10 cellular contexts compared by ENCODE assay signal in the genomic region with DNA sequence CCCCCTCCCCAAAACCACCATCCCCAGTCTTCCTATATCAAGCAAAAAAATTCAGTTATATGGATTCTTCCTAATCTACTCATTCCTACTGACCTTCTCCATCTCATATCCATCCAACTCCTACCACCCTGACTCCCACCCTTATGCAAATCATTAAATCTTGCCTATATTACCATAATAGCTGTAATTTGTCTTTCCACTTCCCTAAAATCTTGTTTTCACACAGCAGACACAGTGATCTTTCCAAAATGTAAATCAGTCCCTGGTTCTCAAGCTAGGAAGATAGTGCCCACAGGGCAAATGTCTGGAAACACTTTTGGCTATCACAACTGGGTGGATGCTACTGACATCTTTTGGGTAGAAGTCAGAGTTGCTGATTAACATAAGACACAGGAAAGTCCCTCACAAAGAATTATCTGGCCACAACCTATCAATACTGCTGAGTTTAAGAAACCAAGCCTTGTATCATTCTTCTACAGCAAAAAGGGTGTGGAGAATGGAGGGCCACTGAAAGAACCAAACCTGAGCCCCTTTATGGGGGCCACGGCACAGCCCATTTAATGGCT. TPM values are rescaled to one million over a fixed set of nuclear protein-coding genes. Genes with fewer than 3 reads are reported as not detected.
DNase-seq lines count a peak whose midpoint lies in the region; ATAC-seq, FAIRE-seq and TF ChIP-seq lines count a peak whose summit lies in the region.
"Had no signal": no experiment of that assay in that cellular context is flagged by ENCODE, and none has a peak within 500 bp of the region (broad histone marks: within the 10 kb centered on the region; RNA-seq: fewer than 3 reads in every experiment).

No MANE protein-coding gene starts in this region.

- H3K4me1 ChIP-seq in thymus (ENCODE audit: control insufficient read depth, insufficient read depth, low read length) (peaks cover 20% of the 10 kb centered on the region), Peyer's patch (peaks cover 0 to 16% (median 6%) of the 10 kb centered on the region in 4 donors)

- TF ChIP-seq CTCF in WTC11 (IDR thresholded peaks at IDR 0.05) (no peak), Peyer's patch (IDR thresholded peaks at IDR 0.05) (no peak)

- no peak for DNase-seq in activated naive CD4-positive, alpha-beta T cell treated with anti-CD3 and anti-CD28 coated beads, Interleukin-2, amount 50 U/mL, for 16 hours
- DNase-seq in WTC11 (ENCODE audit: low spot score) (no peak), frontal cortex (ENCODE audit: low spot score in 2 of 2) (no peak), Peyer's patch (no peak), T-helper 9 cell (no peak)
- DNase-seq: uterus had no signal

- POLR2A ChIA-PET in WTC11 (lab: Charles Lee): interaction anchor here (1.3 kb wide), 1 partner anchor 9 kb away, joined by 4 read pairs; a partner anchor contains a TSS

- H3K36me3 Mint-ChIP-seq in activated naive CD4-positive, alpha-beta T cell treated with anti-CD3 and anti-CD28 coated beads, Interleukin-2, amount 50 U/mL, for 24 hours: peaks cover 14% of the 10 kb centered on the region
- peaks cover 28% of the 10 kb centered on the region for H3K36me3 Mint-ChIP-seq in WTC11

- H3K27me3 ChIP-seq in thymus (ENCODE audit: control insufficient read depth, insufficient read depth) (no peaks in the 10 kb centered on the region), Peyer's patch (no peaks in the 10 kb centered on the region)
- H3K27me3 ChIP-seq: uterus had no signal

- no peaks in the 10 kb centered on the region for H3K27me3 Mint-ChIP-seq in activated naive CD4-positive, alpha-beta T cell treated with anti-CD3 and anti-CD28 coated beads, Interleukin-2, amount 50 U/mL, for 24 hours
- no peaks in the 10 kb centered on the region for H3K27me3 Mint-ChIP-seq in WTC11 (ENCODE audit: low read depth)

- H3K27ac Mint-ChIP-seq in activated naive CD4-positive, alpha-beta T cell treated with anti-CD3 and anti-CD28 coated beads, Interleukin-2, amount 50 U/mL, for 24 hours: peak overlapping the region; percentile 93
- H3K27ac Mint-ChIP-seq in WTC11: peak overlapping the region; percentile 9

- H3K27ac ChIP-seq in thymus (ENCODE audit: low read depth) (peak overlapping the region; percentile 21), Peyer's patch (no peak overlapping the region)

- ATAC-seq in WTC11: no peak
- ATAC-seq: esophagus mucosa had no signal

- CTCF ChIA-PET in WTC11 (lab: Charles Lee): interaction anchor here (0.8 kb wide), 1 partner anchor 9 kb away, joined by 3 read pairs; a partner anchor contains a TSS

- H3K9me3 Mint-ChIP-seq in activated naive CD4-positive, alpha-beta T cell treated with anti-CD3 and anti-CD28 coated beads, Interleukin-2, amount 50 U/mL, for 24 hours: no peaks in the 10 kb centered on the region
- H3K9me3 Mint-ChIP-seq in WTC11: no peaks in the 10 kb centered on the region

- peak overlapping the region; percentile 84 for H3K4me3 ChIP-seq in iPS-11a (ENCODE audit: low read depth, low read length)
- H3K4me3 ChIP-seq in thymus (ENCODE audit: low read length): peak overlapping the region; percentile 81
- H3K4me3 ChIP-seq in Peyer's patch: peak overlapping the region in 2 of 4 donors; percentile 84 to 96

- no peak for TF ChIP-seq POLR2A in Peyer's patch (IDR thresholded peaks at IDR 0.05)

- FAIRE-seq in frontal cortex (lab: Jason Lieb, UNC): no peak

- peak overlapping the region; percentile 94 for H3K4me3 Mint-ChIP-seq in activated naive CD4-positive, alpha-beta T cell treated with anti-CD3 and anti-CD28 coated beads, Interleukin-2, amount 50 U/mL, for 24 hours
- H3K4me3 Mint-ChIP-seq in WTC11: peak overlapping the region; percentile 87

- 94% methylated on average over 1 of the region's 1 CpG for WGBS in thymus

- peaks cover 12% of the 10 kb centered on the region for H3K36me3 ChIP-seq in thymus (ENCODE audit: control insufficient read depth, insufficient read depth)
- peaks cover 0 to 29% (median 0%) of the 10 kb centered on the region in 3 donors for H3K36me3 ChIP-seq in Peyer's patch
- H3K36me3 ChIP-seq: uterus had no signal

- H3K4me1 Mint-ChIP-seq in activated naive CD4-positive, alpha-beta T cell treated with anti-CD3 and anti-CD28 coated beads, Interleukin-2, amount 50 U/mL, for 24 hours: peaks cover 55% of the 10 kb centered on the region
- H3K4me1 Mint-ChIP-seq in WTC11: peaks cover 24% of the 10 kb centered on the region

- H3K9me3 ChIP-seq in thymus (ENCODE audit: control insufficient read depth) (no peaks in the 10 kb centered on the region), Peyer's patch (no peaks in the 10 kb centered on the region)
- H3K9me3 ChIP-seq: uterus had no signal

TF ChIP-seq in WTC11, 78 proteins besides CTCF, POLR2A, EP300 and RAD21:
- TF ChIP-seq FOXK1 (CRISPR knock-in tag; IDR thresholded peaks at IDR 0.05) (no peak), SMAD3 (CRISPR knock-in tag; IDR thresholded peaks at IDR 0.05; ENCODE audit: borderline replicate concordance) (no peak)
- TF ChIP-seq, protein P1, sequence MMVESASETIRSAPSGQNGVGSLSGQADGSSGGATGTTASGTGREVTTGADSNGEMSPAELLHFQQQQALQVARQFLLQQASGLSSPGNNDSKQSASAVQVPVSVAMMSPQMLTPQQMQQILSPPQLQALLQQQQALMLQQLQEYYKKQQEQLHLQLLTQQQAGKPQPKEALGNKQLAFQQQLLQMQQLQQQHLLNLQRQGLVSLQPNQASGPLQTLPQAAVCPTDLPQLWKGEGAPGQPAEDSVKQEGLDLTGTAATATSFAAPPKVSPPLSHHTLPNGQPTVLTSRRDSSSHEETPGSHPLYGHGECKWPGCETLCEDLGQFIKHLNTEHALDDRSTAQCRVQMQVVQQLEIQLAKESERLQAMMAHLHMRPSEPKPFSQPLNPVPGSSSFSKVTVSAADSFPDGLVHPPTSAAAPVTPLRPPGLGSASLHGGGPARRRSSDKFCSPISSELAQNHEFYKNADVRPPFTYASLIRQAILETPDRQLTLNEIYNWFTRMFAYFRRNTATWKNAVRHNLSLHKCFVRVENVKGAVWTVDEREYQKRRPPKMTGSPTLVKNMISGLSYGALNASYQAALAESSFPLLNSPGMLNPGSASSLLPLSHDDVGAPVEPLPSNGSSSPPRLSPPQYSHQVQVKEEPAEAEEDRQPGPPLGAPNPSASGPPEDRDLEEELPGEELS (CRISPR knock-in tag; IDR thresholded peaks at IDR 0.05): no peak

RNA-seq across cellular contexts. Expression of a gene that starts 1.4 kb away (rescaled TPM):
- 34.5 to 37.8 TPM (median 34.6 TPM) in 3 replicates for total RNA-seq in WTC11 (2021)
- 46.3 TPM for polyA plus RNA-seq in thymus
- total RNA-seq in frontal cortex: 17.1 TPM
- 10 to 100 TPM; 19.8 to 38.6 (median 27.5) TPM for total RNA-seq in Peyer's patch

RNA-seq across cellular contexts. Expression of a gene that starts 8.4 kb away (rescaled TPM):
- total RNA-seq in WTC11 (2021) (8.4 to 9.8 TPM (median 8.8 TPM) in 3 replicates), frontal cortex (not detected), Peyer's patch (10 to 100 TPM in 3 of 4 donors, not detected in 1; 32.4 to 46.1 (median 32.9) TPM)
- polyA plus RNA-seq in thymus: 48.7 TPM

RNA-seq across cellular contexts. Expression of a gene that starts 8.6 kb away (rescaled TPM):
- total RNA-seq in WTC11 (2021) (23.7 to 25.9 TPM (median 25.2 TPM) in 3 replicates), frontal cortex (23.2 TPM), Peyer's patch (10 to 100 TPM; 21.7 to 78.5 (median 62.4) TPM)
- 51.2 TPM for polyA plus RNA-seq in thymus

RNA-seq across cellular contexts. Expression of a gene that starts 8.8 kb away (rescaled TPM):
- total RNA-seq in WTC11 (2021): 74.7 to 75.7 TPM (median 74.8 TPM) in 3 replicates
- polyA plus RNA-seq in thymus: 28.0 TPM
- 2.0 TPM for total RNA-seq in frontal cortex
- total RNA-seq in Peyer's patch: 10 to 100 TPM; 41.9 to 51.3 (median 49.9) TPM
